In the genomic region with DNA sequence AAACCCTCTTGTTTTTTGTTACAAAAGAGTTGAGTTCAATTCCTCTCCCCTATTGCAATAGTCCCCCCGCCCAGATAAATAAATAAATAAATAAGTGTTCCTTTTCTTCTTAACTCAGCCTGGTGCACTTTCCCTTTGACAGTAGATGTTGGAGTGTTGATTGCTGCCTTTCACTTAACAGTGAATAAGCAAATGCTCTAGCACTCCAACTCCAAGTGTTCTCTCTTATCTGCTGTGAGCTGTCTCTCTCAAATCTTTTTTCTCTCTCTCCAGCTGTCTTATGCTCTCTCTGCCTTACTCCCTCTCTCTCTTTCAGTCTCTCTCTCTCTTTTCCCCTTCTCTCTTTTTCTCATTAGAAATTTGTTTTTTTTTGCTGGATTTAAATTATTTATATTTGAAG, we compare ENCODE assay signal across 25 cellular contexts.
"Had no signal": no experiment of that assay in that cellular context is flagged by ENCODE, and none has a peak within 500 bp of the region (broad histone marks: within the 10 kb centered on the region; RNA-seq: fewer than 3 reads in every experiment).

No MANE protein-coding gene starts in this region.

- ATAC-seq: activated CD4-positive, CD25-positive, alpha-beta regulatory T cell treated with anti-CD3 and anti-CD28 coated beads, Interleukin-2, amount 50 U/mL, for 24 hours; activated T-helper 17 cell treated with anti-CD3 and anti-CD28 coated beads, Interleukin-2, amount 50 U/mL, for 72 hours; heart left ventricle; left colon; right lobe of liver; stimulated activated effector memory CD8-positive, alpha-beta T cell treated with anti-CD3 and anti-CD28 coated beads, Interleukin-12 subunit alpha, Interleukin-12 subunit beta, amount 100 ng/mL, for 72 hours had no signal

- H3K27ac ChIP-seq: heart left ventricle, ovary, right lobe of liver, skin epidermis, thoracic aorta, uterus, VCaP had no signal

- H3K4me3 ChIP-seq: heart left ventricle, ovary, right lobe of liver, skin epidermis, thoracic aorta, uterus had no signal

- DNase-seq: activated CD4-positive, alpha-beta memory T cell treated with anti-CD3 and anti-CD28 coated beads for 36 hours; activated CD4-positive, alpha-beta T cell treated with anti-CD3 and anti-CD28 coated beads for 48 hours; activated CD8-positive, alpha-beta memory T cell treated with anti-CD3 and anti-CD28 coated beads, Interleukin-2, amount 50 U/mL, for 4 hours; activated gamma-delta T cell treated with Interleukin-2 at 50 U/mL for 16 hours; activated naive CD4-positive, alpha-beta T cell treated with anti-CD3 and anti-CD28 coated beads, Interleukin-2, amount 50 U/mL, for 16 hours; activated T-cell treated with anti-CD3 and anti-CD28 coated beads, Interleukin-2, amount 50 U/mL, for 24 hours; amygdala; caudate nucleus; cortex of kidney; heart left ventricle; hypothalamus; immature natural killer cell; kidney; left colon; nephron progenitor cell; ovary; right lobe of liver; stimulated activated CD4-positive, alpha-beta T cell treated with anti-CD3 and anti-CD28 coated beads, Interleukin-4, amount 100 ng/mL, for 24 hours; uterus had no signal

- H3K27me3 ChIP-seq: heart left ventricle, ovary, right lobe of liver, uterus had no signal

- H3K9me3 ChIP-seq: heart left ventricle, ovary, right lobe of liver, thoracic aorta, uterus had no signal

- H3K36me3 ChIP-seq: heart left ventricle, ovary, right lobe of liver, thoracic aorta, uterus had no signal

- H3K4me1 ChIP-seq: heart left ventricle, right lobe of liver, uterus had no signal
